8 cellular contexts compared by ENCODE assay signal in the genomic region with DNA sequence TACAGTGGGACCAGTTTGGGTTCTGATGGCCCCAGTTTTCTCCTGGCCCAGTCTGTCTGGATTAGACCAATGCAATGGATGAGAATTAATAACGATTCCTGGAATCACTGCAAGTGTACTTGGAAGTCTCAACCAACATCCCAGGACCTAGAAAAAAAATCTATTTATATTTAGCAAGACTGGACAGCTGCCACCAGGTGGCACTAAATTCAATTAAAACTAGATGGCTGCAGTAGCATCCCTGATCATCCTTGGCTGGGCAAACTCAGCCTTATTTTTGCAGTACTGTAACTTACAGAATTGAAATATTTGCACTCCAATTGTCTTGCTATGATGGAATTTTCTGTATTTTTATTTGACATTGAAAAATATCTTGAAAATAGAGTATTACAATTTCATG.
DNase-seq lines count a peak whose midpoint lies in the region; ATAC-seq, FAIRE-seq and TF ChIP-seq lines count a peak whose summit lies in the region.

No MANE protein-coding gene starts in this region.

- no peaks in the 10 kb centered on the region for H3K9me3 ChIP-seq in pancreas

- H3K36me3 ChIP-seq in pancreas = no peaks in the 10 kb centered on the region

- H3K36me3 Mint-ChIP-seq in activated CD8-positive, alpha-beta memory T cell treated with anti-CD3 and anti-CD28 coated beads, Interleukin-2, amount 10 ng/mL, durations not matched to agents 7 days and 5 days = no peaks in the 10 kb centered on the region

- H3K4me1 Mint-ChIP-seq in activated CD8-positive, alpha-beta memory T cell treated with anti-CD3 and anti-CD28 coated beads, Interleukin-2, amount 10 ng/mL, durations not matched to agents 7 days and 5 days = no peaks in the 10 kb centered on the region

- peak; percentile 2 to 27 for DNase-seq in activated CD4-positive, alpha-beta T cell treated with anti-CD3 and anti-CD28 coated beads for 24 hours (ENCODE audit: low read depth in 2 of 2)
- DNase-seq in activated CD4-positive, alpha-beta T cell treated with anti-CD3 and anti-CD28 coated beads for 1 hour = no peak
- DNase-seq in HK-2 (ENCODE audit: unreplicated experiment) (peak; percentile 7), NCI-H82 (lab: John Stamatoyannopoulos, UW) (peak; percentile 86), foreskin melanocyte (peak; percentile 50), pancreas (peak in 3 of 6 donors; percentile 6 to 33 (median 25))
- peak; percentile 51 for DNase-seq in activated CD8-positive, alpha-beta memory T cell treated with anti-CD3 and anti-CD28 coated beads, Interleukin-2, amount 10 ng/mL, durations not matched to agents 7 days and 5 days

- H3K4me1 ChIP-seq in pancreas = no peaks in the 10 kb centered on the region

- peak; percentile 55 for ATAC-seq in activated CD8-positive, alpha-beta memory T cell treated with anti-CD3 and anti-CD28 coated beads, Interleukin-2, amount 10 ng/mL, durations not matched to agents 7 days and 5 days
- ATAC-seq in pancreas (peak in 3 of 4 donors; percentile 53 to 72 (median 57)), GM18498 (IDR thresholded peaks at IDR 0.05; ENCODE audit: unreplicated experiment) (no peak)

- 4 to 7% methylated on average over 1 of the region's 1 CpG for WGBS in pancreas, 2 donors

- TF ChIP-seq CTCF in pancreas (IDR thresholded peaks at IDR 0.05) = peak in 3 of 4 donors; percentile 27 to 54 (median 40)

- FAIRE-seq in pancreas (lab: Jason Lieb, UNC) = peak; percentile 79

- no peaks in the 10 kb centered on the region for H3K27me3 Mint-ChIP-seq in activated CD8-positive, alpha-beta memory T cell treated with anti-CD3 and anti-CD28 coated beads, Interleukin-2, amount 10 ng/mL, durations not matched to agents 7 days and 5 days

- H3K4me3 Mint-ChIP-seq in activated CD8-positive, alpha-beta memory T cell treated with anti-CD3 and anti-CD28 coated beads, Interleukin-2, amount 10 ng/mL, durations not matched to agents 7 days and 5 days = no peak overlapping the region

- H3K27me3 ChIP-seq in pancreas = no peaks in the 10 kb centered on the region

- CTCF ChIA-PET in activated CD8-positive, alpha-beta memory T cell treated with anti-CD3 and anti-CD28 coated beads, Interleukin-2, amount 10 ng/mL, durations not matched to agents 7 days and 5 days (lab: Charles Lee) = no interaction called here

- no peak overlapping the region for H3K4me3 ChIP-seq in pancreas

- H3K9me3 Mint-ChIP-seq in activated CD8-positive, alpha-beta memory T cell treated with anti-CD3 and anti-CD28 coated beads, Interleukin-2, amount 10 ng/mL, durations not matched to agents 7 days and 5 days (ENCODE audit: low read depth) = no peaks in the 10 kb centered on the region

- no peak overlapping the region for H3K27ac ChIP-seq in pancreas

- H3K27ac Mint-ChIP-seq in activated CD8-positive, alpha-beta memory T cell treated with anti-CD3 and anti-CD28 coated beads, Interleukin-2, amount 10 ng/mL, durations not matched to agents 7 days and 5 days = no peak overlapping the region

- intact Hi-C loops in pancreas (cut with DNase I) = no loop called here
